In the genomic region with DNA sequence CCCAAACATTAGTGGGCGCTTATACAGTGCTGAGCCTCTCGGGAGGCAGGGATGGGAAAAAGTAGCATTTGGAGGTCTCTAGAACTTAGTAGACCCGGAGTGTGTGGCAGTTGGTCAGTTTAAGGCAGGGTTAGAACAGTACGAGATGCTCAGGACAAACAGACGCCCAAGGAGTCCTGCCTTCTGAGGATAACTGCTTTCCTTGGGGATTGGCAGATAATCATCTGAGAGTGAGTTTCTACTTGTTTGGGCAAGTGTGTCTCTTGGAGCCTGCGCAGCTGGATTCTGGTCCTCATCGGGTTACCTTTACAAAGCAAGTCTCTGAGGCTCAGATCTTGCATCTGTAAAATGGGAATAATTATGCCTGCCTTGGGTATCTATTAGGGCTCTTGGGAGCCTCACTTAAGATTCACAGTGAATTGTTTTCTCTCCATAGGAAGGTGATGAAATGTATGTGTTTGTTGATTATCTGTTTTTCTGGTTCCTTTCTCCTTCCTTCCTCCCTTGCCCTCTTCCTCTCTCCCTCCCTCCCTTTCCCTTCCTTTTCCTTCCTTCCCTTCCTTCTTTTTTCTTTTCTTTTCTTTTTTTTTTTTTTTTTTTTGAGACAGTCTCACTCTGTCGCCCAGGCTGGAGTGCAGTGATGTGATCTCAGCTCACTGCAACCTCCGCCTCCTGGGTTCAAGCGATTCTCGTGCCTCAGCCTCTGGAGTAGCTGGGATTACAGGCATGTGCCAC, we compare ENCODE assay signal across 8 cellular contexts. TPM values are rescaled to one million over a fixed set of nuclear protein-coding genes. Genes with fewer than 3 reads are reported as not detected.
A peak's percentile ranks its signal among the peaks of the same experiment; 100 is the strongest.
DNase-seq lines count a peak whose midpoint lies in the region; ATAC-seq and TF ChIP-seq lines count a peak whose summit lies in the region.

No MANE protein-coding gene starts in this region.

- peaks cover 29% of the 10 kb centered on the region for H3K4me1 ChIP-seq in right cardiac atrium (ENCODE audit: control insufficient read depth, insufficient read depth, low read length)

- no peaks in the 10 kb centered on the region for H3K9me3 Mint-ChIP-seq in WTC11
- no peaks in the 10 kb centered on the region for H3K9me3 Mint-ChIP-seq in stimulated activated naive B cell treated with anti-CD40 and anti-IgM and Interleukin-4, amounts not matched to agents 10 μg/mL and 1 μg/mL and 100 μg/mL, for 72 hours

- peak overlapping the region; percentile 100 for H3K4me3 ChIP-seq in right cardiac atrium (ENCODE audit: low read length)

- peak overlapping the region; percentile 96 for H3K27ac Mint-ChIP-seq in WTC11
- peak overlapping the region; percentile 93 for H3K27ac Mint-ChIP-seq in stimulated activated naive B cell treated with anti-CD40 and anti-IgM and Interleukin-4, amounts not matched to agents 10 μg/mL and 1 μg/mL and 100 μg/mL, for 72 hours

- peaks cover 6% of the 10 kb centered on the region; the same call in 1 of the 2 replicates for H3K36me3 Mint-ChIP-seq in WTC11
- H3K36me3 Mint-ChIP-seq in stimulated activated naive B cell treated with anti-CD40 and anti-IgM and Interleukin-4, amounts not matched to agents 10 μg/mL and 1 μg/mL and 100 μg/mL, for 72 hours = peaks cover 0 to 28% of the 10 kb centered on the region in 2 donors

- CTCF ChIA-PET in WTC11 (lab: Charles Lee) = interaction anchor here (0.9 to 2.6 kb wide), 8 partner anchors 10 to 217 kb away, joined by 3 to 15 read pairs (median 4); no protein-coding TSS in a partner anchor

- no peaks in the 10 kb centered on the region for H3K9me3 ChIP-seq in right cardiac atrium (ENCODE audit: control insufficient read depth, low read length)

- POLR2A ChIA-PET in WTC11 (lab: Charles Lee) = interaction anchor here (0.6 to 2.0 kb wide), 5 partner anchors 10 to 548 kb away, joined by 3 to 10 read pairs (median 4); no protein-coding TSS in a partner anchor

- intact Hi-C loops in right cardiac atrium (cut with DNase I) = no loop called here

- peak overlapping the region; percentile 96 for H3K27ac ChIP-seq in right cardiac atrium (ENCODE audit: low read length)

- H3K4me3 Mint-ChIP-seq in WTC11 = peak overlapping the region; percentile 92
- H3K4me3 Mint-ChIP-seq in stimulated activated naive B cell treated with anti-CD40 and anti-IgM and Interleukin-4, amounts not matched to agents 10 μg/mL and 1 μg/mL and 100 μg/mL, for 72 hours = peak overlapping the region; percentile 87 to 90

- WGBS in right cardiac atrium = 38% methylated on average over 11 of the region's 11 CpGs

- H3K27me3 ChIP-seq in right cardiac atrium (ENCODE audit: control insufficient read depth, insufficient read depth) = no peaks in the 10 kb centered on the region

- TF ChIP-seq CTCF in WTC11 (IDR thresholded peaks at IDR 0.05) = no peak

- DNase-seq in NCI-H2227 (lab: John Stamatoyannopoulos, UW; ENCODE audit: unreplicated experiment) (peak; percentile 5), NCI-H2227 treated with DMSO at 0.1 percent for 48 hours (lab: John Stamatoyannopoulos, UW) (no peak), WTC11 (ENCODE audit: low spot score) (no peak), right cardiac atrium (no peak), kidney tubule cell (ENCODE audit: low spot score) (no peak)
- DNase-seq in stimulated activated naive B cell treated with anti-CD40 and anti-IgM and Interleukin-4, amounts not matched to agents 10 μg/mL and 1 μg/mL and 100 μg/mL, for 72 hours = no peak
- DNase-seq in stimulated activated CD4-positive, alpha-beta T cell treated with anti-CD3 and anti-CD28 coated beads, Interleukin-4, amount 100 ng/mL, for 4 hours = no peak

- peaks cover 70% of the 10 kb centered on the region for H3K4me1 Mint-ChIP-seq in WTC11
- peaks cover 37 to 57% of the 10 kb centered on the region in 2 donors for H3K4me1 Mint-ChIP-seq in stimulated activated naive B cell treated with anti-CD40 and anti-IgM and Interleukin-4, amounts not matched to agents 10 μg/mL and 1 μg/mL and 100 μg/mL, for 72 hours

- H3K27me3 Mint-ChIP-seq in WTC11 (ENCODE audit: low read depth) = no peaks in the 10 kb centered on the region
- no peaks in the 10 kb centered on the region for H3K27me3 Mint-ChIP-seq in stimulated activated naive B cell treated with anti-CD40 and anti-IgM and Interleukin-4, amounts not matched to agents 10 μg/mL and 1 μg/mL and 100 μg/mL, for 72 hours

- no peak; the same call in 1 of the 2 replicates for ATAC-seq in WTC11
- no peak for ATAC-seq in right cardiac atrium
- no peak for ATAC-seq in stimulated activated naive B cell treated with anti-CD40 and anti-IgM and Interleukin-4, amounts not matched to agents 10 μg/mL and 1 μg/mL and 100 μg/mL, for 72 hours (replicated peaks)
- ATAC-seq in GM21576 (IDR thresholded peaks at IDR 0.05; ENCODE audit: unreplicated experiment) = no peak

TF ChIP-seq in WTC11, 78 proteins besides CTCF, POLR2A, EP300 and RAD21:
- TF ChIP-seq SOX15 (CRISPR knock-in tag; IDR thresholded peaks at IDR 0.05) (no peak), ATF1 (CRISPR knock-in tag; IDR thresholded peaks at IDR 0.05) (no peak), ESRRA (CRISPR knock-in tag; IDR thresholded peaks at IDR 0.05; ENCODE audit: borderline replicate concordance) (no peak), GRHL2 (CRISPR knock-in tag; IDR thresholded peaks at IDR 0.05; ENCODE audit: insufficient replicate concordance, severe bottlenecking) (no peak), ZNF416 (CRISPR knock-in tag; IDR thresholded peaks at IDR 0.05) (no peak), SMAD4 (CRISPR knock-in tag; IDR thresholded peaks at IDR 0.05) (no peak), IRF2 (CRISPR knock-in tag; IDR thresholded peaks at IDR 0.05; ENCODE audit: borderline replicate concordance, low read depth) (no peak)
- TF ChIP-seq, protein P1, sequence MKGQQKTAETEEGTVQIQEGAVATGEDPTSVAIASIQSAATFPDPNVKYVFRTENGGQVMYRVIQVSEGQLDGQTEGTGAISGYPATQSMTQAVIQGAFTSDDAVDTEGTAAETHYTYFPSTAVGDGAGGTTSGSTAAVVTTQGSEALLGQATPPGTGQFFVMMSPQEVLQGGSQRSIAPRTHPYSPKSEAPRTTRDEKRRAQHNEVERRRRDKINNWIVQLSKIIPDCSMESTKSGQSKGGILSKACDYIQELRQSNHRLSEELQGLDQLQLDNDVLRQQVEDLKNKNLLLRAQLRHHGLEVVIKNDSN (CRISPR knock-in tag; IDR thresholded peaks at IDR 0.05) = no peak
- TF ChIP-seq, protein P2, sequence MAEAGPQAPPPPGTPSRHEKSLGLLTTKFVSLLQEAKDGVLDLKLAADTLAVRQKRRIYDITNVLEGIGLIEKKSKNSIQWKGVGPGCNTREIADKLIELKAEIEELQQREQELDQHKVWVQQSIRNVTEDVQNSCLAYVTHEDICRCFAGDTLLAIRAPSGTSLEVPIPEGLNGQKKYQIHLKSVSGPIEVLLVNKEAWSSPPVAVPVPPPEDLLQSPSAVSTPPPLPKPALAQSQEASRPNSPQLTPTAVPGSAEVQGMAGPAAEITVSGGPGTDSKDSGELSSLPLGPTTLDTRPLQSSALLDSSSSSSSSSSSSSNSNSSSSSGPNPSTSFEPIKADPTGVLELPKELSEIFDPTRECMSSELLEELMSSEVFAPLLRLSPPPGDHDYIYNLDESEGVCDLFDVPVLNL (CRISPR knock-in tag; IDR thresholded peaks at IDR 0.05; ENCODE audit: borderline replicate concordance, low read depth) = no peak
TF ChIP-seq in WTC11: peak in this region for 0.

RNA-seq across cellular contexts. Expression of a gene that starts 2.0 kb away (rescaled TPM):
- 272 to 314 TPM (median 311 TPM) in 3 replicates for total RNA-seq in WTC11 (2021)
- 100 to 1,000 TPM; 137 to 175 (median 149) TPM for total RNA-seq in right cardiac atrium
- polyA plus RNA-seq in right cardiac atrium = 78.1 TPM
